Comparison of ENCODE assay signal across 1 cellular context in genomic region chr12:2662524-2662923, GRCh38.
TF ChIP-seq lines count a peak whose summit lies in the region.

No MANE protein-coding gene starts in this region.

TF ChIP-seq in A549, 52 proteins besides CTCF, POLR2A, EP300 and RAD21 (continued from another document):
- TF ChIP-seq HES2 (IDR thresholded peaks at IDR 0.05) = no peak
